35 cellular contexts compared by ENCODE assay signal in genomic region chr3:66186545-66186944, GRCh38.
"Had no signal": no experiment of that assay in that cellular context is flagged by ENCODE, and none has a peak within 500 bp of the region (broad histone marks: within the 10 kb centered on the region; RNA-seq: fewer than 3 reads in every experiment).

No MANE protein-coding gene starts in this region.

- H3K27ac Mint-ChIP-seq: activated B cell treated with CpG ODN at 0.5 μM for 24 hours; activated CD4-positive, alpha-beta memory T cell treated with anti-CD3 and anti-CD28 coated beads for 36 hours; activated CD4-positive, alpha-beta T cell treated with anti-CD3 and anti-CD28 coated beads, Interleukin-2, amount 10 ng/mL, durations not matched to agents 24 days and 14 days; activated CD8-positive, alpha-beta T cell treated with anti-CD3 and anti-CD28 coated beads for 36 hours; activated naive CD4-positive, alpha-beta T cell treated with anti-CD3 and anti-CD28 coated beads for 36 hours; activated naive CD8-positive, alpha-beta T cell treated with anti-CD3 and anti-CD28 coated beads for 36 hours; activated T-cell treated with anti-CD3 and anti-CD28 coated beads, Interleukin-2, amount 50 U/mL, for 72 hours; activated T-helper 1 cell treated with anti-CD3 and anti-CD28 coated beads, Interleukin-12 subunit alpha, Interleukin-12 subunit beta, Interleukin-2, Interleukin-4 antibody, amounts not matched to agents 30 ng/mL and 10 ng/mL and 1 ng/mL, durations not matched to agents 14 hours and 24 hours and 36 hours; activated T-helper 17 cell treated with anti-CD3 and anti-CD28 coated beads, Interleukin-2, amount 50 U/mL, for 72 hours; T-helper 1 cell treated with Interleukin-12 subunit alpha and Interleukin-12 subunit beta and Interleukin-4 antibody, amounts not matched to agents 30 μg/mL and 1 μg/mL, for 36 hours; T-helper 2 cell treated with Interferon-gamma antibody and Interleukin-4, amounts not matched to agents 5 μg/mL and 100 μg/mL, for 36 hours had no signal

- H3K9me3 Mint-ChIP-seq: activated B cell treated with CpG ODN at 0.5 μM for 24 hours; activated CD4-positive, alpha-beta memory T cell treated with anti-CD3 and anti-CD28 coated beads for 36 hours; activated CD4-positive, alpha-beta T cell treated with anti-CD3 and anti-CD28 coated beads, Interleukin-2, amount 10 ng/mL, durations not matched to agents 24 days and 14 days; activated CD8-positive, alpha-beta T cell treated with anti-CD3 and anti-CD28 coated beads for 36 hours; activated naive CD4-positive, alpha-beta T cell treated with anti-CD3 and anti-CD28 coated beads for 36 hours; activated T-cell treated with anti-CD3 and anti-CD28 coated beads, Interleukin-2, amount 50 U/mL, for 4 hours; activated T-helper 1 cell treated with anti-CD3 and anti-CD28 coated beads, Interleukin-12 subunit alpha, Interleukin-12 subunit beta, Interleukin-2, Interleukin-4 antibody, amounts not matched to agents 30 ng/mL and 10 ng/mL and 1 ng/mL, durations not matched to agents 14 hours and 24 hours and 36 hours; central memory CD8-positive, alpha-beta T cell; T-helper 1 cell treated with Interleukin-12 subunit alpha and Interleukin-12 subunit beta and Interleukin-4 antibody, amounts not matched to agents 30 μg/mL and 1 μg/mL, for 36 hours; T-helper 2 cell treated with Interferon-gamma antibody and Interleukin-4, amounts not matched to agents 5 μg/mL and 100 μg/mL, for 36 hours had no signal

- ATAC-seq: activated CD8-positive, alpha-beta T cell treated with anti-CD3 and anti-CD28 coated beads for 36 hours; activated T-cell treated with anti-CD3 and anti-CD28 coated beads, Interleukin-2, amount 50 U/mL, for 4 hours; activated T-cell treated with anti-CD3 and anti-CD28 coated beads, Interleukin-2, amount 50 U/mL, for 72 hours; activated T-helper 17 cell treated with anti-CD3 and anti-CD28 coated beads, Interleukin-2, amount 50 U/mL, for 72 hours; body of pancreas had no signal

- H3K4me3 Mint-ChIP-seq: activated B cell treated with CpG ODN at 0.5 μM for 24 hours; activated CD4-positive, alpha-beta memory T cell treated with anti-CD3 and anti-CD28 coated beads for 36 hours; activated CD4-positive, alpha-beta T cell treated with anti-CD3 and anti-CD28 coated beads, Interleukin-2, amount 10 ng/mL, durations not matched to agents 24 days and 14 days; activated CD8-positive, alpha-beta T cell treated with anti-CD3 and anti-CD28 coated beads for 36 hours; activated naive CD4-positive, alpha-beta T cell treated with anti-CD3 and anti-CD28 coated beads for 36 hours; activated naive CD8-positive, alpha-beta T cell treated with anti-CD3 and anti-CD28 coated beads for 36 hours; activated T-cell treated with anti-CD3 and anti-CD28 coated beads, Interleukin-2, amount 50 U/mL, for 4 hours; activated T-cell treated with anti-CD3 and anti-CD28 coated beads, Interleukin-2, amount 50 U/mL, for 72 hours; activated T-helper 1 cell treated with anti-CD3 and anti-CD28 coated beads, Interleukin-12 subunit alpha, Interleukin-12 subunit beta, Interleukin-2, Interleukin-4 antibody, amounts not matched to agents 30 ng/mL and 10 ng/mL and 1 ng/mL, durations not matched to agents 14 hours and 24 hours and 36 hours; activated T-helper 17 cell treated with anti-CD3 and anti-CD28 coated beads, Interleukin-2, amount 50 U/mL, for 72 hours; central memory CD8-positive, alpha-beta T cell; T-helper 1 cell treated with Interleukin-12 subunit alpha and Interleukin-12 subunit beta and Interleukin-4 antibody, amounts not matched to agents 30 μg/mL and 1 μg/mL, for 36 hours; T-helper 2 cell treated with Interferon-gamma antibody and Interleukin-4, amounts not matched to agents 5 μg/mL and 100 μg/mL, for 36 hours had no signal

- H3K27me3 ChIP-seq: adrenal gland, body of pancreas, brain microvascular endothelial cell, breast epithelium had no signal

- H3K4me1 ChIP-seq: body of pancreas, breast epithelium had no signal

- H3K27me3 Mint-ChIP-seq: activated CD4-positive, alpha-beta memory T cell treated with anti-CD3 and anti-CD28 coated beads for 36 hours; activated CD4-positive, alpha-beta T cell treated with anti-CD3 and anti-CD28 coated beads, Interleukin-2, amount 10 ng/mL, durations not matched to agents 24 days and 14 days; activated naive CD8-positive, alpha-beta T cell treated with anti-CD3 and anti-CD28 coated beads for 36 hours; central memory CD8-positive, alpha-beta T cell had no signal

- H3K36me3 Mint-ChIP-seq: activated CD4-positive, alpha-beta memory T cell treated with anti-CD3 and anti-CD28 coated beads for 36 hours; activated naive CD4-positive, alpha-beta T cell treated with anti-CD3 and anti-CD28 coated beads, Interleukin-2, amount 50 U/mL, for 72 hours; activated naive CD8-positive, alpha-beta T cell treated with anti-CD3 and anti-CD28 coated beads for 36 hours had no signal

- H3K27ac ChIP-seq: adrenal gland, body of pancreas, brain microvascular endothelial cell, breast epithelium, VCaP had no signal

- DNase-seq: activated B cell treated with CpG ODN at 0.5 μM for 24 hours; activated CD4-positive, alpha-beta memory T cell treated with anti-CD3 and anti-CD28 coated beads for 36 hours; activated CD4-positive, alpha-beta T cell treated with anti-CD3 and anti-CD28 coated beads for 4 hours; activated CD4-positive, alpha-beta T cell treated with anti-CD3 and anti-CD28 coated beads, Interleukin-2, amount 10 ng/mL, durations not matched to agents 24 days and 14 days; activated CD4-positive, alpha-beta T cell treated with anti-CD3 and anti-CD28 coated beads, Interleukin-2, amount 50 U/mL, for 1 hour; activated CD4-positive, alpha-beta T cell treated with anti-CD3 and anti-CD28 coated beads, Interleukin-2, amount 50 U/mL, for 4 hours; activated CD4-positive, CD25-positive, alpha-beta regulatory T cell treated with anti-CD3 and anti-CD28 coated beads, Interleukin-2, amount 50 U/mL, for 72 hours; activated CD8-positive, alpha-beta memory T cell treated with anti-CD3 and anti-CD28 coated beads, Interleukin-2, amount 50 U/mL, for 4 hours; activated CD8-positive, alpha-beta T cell treated with anti-CD3 and anti-CD28 coated beads for 36 hours; activated effector memory CD4-positive, alpha-beta T cell treated with anti-CD3 and anti-CD28 coated beads, Interleukin-2, amount 50 U/mL, for 16 hours; activated gamma-delta T cell treated with Interleukin-2 at 50 U/mL for 16 hours; activated naive CD4-positive, alpha-beta T cell; activated naive CD4-positive, alpha-beta T cell treated with anti-CD3 and anti-CD28 coated beads for 36 hours; activated naive CD4-positive, alpha-beta T cell treated with anti-CD3 and anti-CD28 coated beads, Interleukin-2, amount 50 U/mL, for 16 hours; activated naive CD8-positive, alpha-beta T cell treated with anti-CD3 and anti-CD28 coated beads for 36 hours; activated T-cell treated with anti-CD3 and anti-CD28 coated beads for 4 hours; activated T-cell treated with anti-CD3 and anti-CD28 coated beads, Interleukin-2, amount 50 U/mL, for 1 hour; activated T-cell treated with anti-CD3 and anti-CD28 coated beads, Interleukin-2, amount 50 U/mL, for 4 hours; activated T-cell treated with anti-CD3 and anti-CD28 coated beads, Interleukin-2, amount 50 U/mL, for 72 hours; adrenal gland; amniotic stem cell; aorta; body of pancreas; brain microvascular endothelial cell; caudate nucleus; T-helper 1 cell; T-helper 9 cell had no signal

- H3K4me3 ChIP-seq: adrenal gland, body of pancreas, breast epithelium had no signal

- H3K4me1 Mint-ChIP-seq: activated B cell treated with CpG ODN at 0.5 μM for 24 hours; activated CD4-positive, alpha-beta T cell treated with anti-CD3 and anti-CD28 coated beads, Interleukin-2, amount 10 ng/mL, durations not matched to agents 24 days and 14 days; activated naive CD8-positive, alpha-beta T cell treated with anti-CD3 and anti-CD28 coated beads for 36 hours; central memory CD8-positive, alpha-beta T cell had no signal

- H3K36me3 ChIP-seq: adrenal gland, brain microvascular endothelial cell, breast epithelium had no signal

- H3K9me3 ChIP-seq: adrenal gland, body of pancreas, breast epithelium had no signal
